In the genomic region with DNA sequence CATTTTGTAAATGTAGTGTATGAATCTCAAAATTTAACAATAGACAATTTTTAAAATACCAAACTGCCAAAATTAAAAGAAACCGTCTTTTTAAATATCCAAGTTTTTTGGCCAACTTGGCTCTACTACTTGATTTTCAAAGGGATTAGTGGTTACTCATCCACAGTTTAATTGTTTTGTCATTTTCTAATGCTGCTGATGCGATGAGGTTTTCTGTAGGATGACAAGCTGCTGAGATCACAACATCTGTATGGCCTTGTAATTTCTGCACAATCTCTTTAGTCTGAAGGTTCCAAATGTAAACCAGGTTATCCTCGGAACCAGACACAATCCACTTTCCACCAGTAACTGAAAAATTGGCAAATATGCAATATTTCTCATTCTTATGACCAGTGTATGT, we compare ENCODE assay signal across 15 cellular contexts. TPM values are rescaled to one million over a fixed set of nuclear protein-coding genes. Genes with fewer than 3 reads are reported as not detected.
DNase-seq lines count a peak whose midpoint lies in the region; ATAC-seq and TF ChIP-seq lines count a peak whose summit lies in the region.
"Had no signal": no experiment of that assay in that cellular context is flagged by ENCODE, and none has a peak within 500 bp of the region (broad histone marks: within the 10 kb centered on the region; RNA-seq: fewer than 3 reads in every experiment).

No MANE protein-coding gene starts in this region.

- POLR2A ChIA-PET in activated CD4-positive, alpha-beta T cell treated with anti-CD3 and anti-CD28 coated beads for 36 hours (lab: Charles Lee): no interaction called here

- ATAC-seq in activated CD4-positive, alpha-beta T cell treated with anti-CD3 and anti-CD28 coated beads for 36 hours: no peak
- no peak for ATAC-seq in central memory CD8-positive, alpha-beta T cell (replicated peaks; ENCODE audit: extremely low read depth, poor library complexity, severe bottlenecking)
- ATAC-seq in HG03354 (IDR thresholded peaks at IDR 0.05; ENCODE audit: poor library complexity, severe bottlenecking, unreplicated experiment): no peak
- no peak for ATAC-seq in left colon
- no peak for ATAC-seq in stimulated activated naive B cell treated with anti-CD40 and anti-IgM and Interleukin-4, amounts not matched to agents 10 μg/mL and 1 μg/mL and 100 μg/mL, for 72 hours (replicated peaks)
- ATAC-seq: gastroesophageal sphincter had no signal

- DNase-seq in activated CD4-positive, alpha-beta T cell treated with anti-CD3 and anti-CD28 coated beads for 36 hours: no peak
- no peak for DNase-seq in activated CD4-positive, alpha-beta T cell treated with anti-CD3 and anti-CD28 coated beads for 4 hours
- DNase-seq in central memory CD8-positive, alpha-beta T cell (ENCODE audit: low spot score in 2 of 2): no peak
- DNase-seq in neural crest cell (ENCODE audit: low read depth, low spot score) (no peak), left colon (no peak)
- no peak for DNase-seq in stimulated activated naive B cell treated with anti-CD40 and anti-IgM and Interleukin-4, amounts not matched to agents 10 μg/mL and 1 μg/mL and 100 μg/mL, for 72 hours
- DNase-seq: cerebellar nuclear complex; EL; NCI-H146; stimulated activated CD4-positive, alpha-beta T cell treated with anti-CD3 and anti-CD28 coated beads, Interleukin-4, amount 100 ng/mL, for 24 hours; substantia nigra had no signal

- peak overlapping the region; percentile 96 for H3K4me3 Mint-ChIP-seq in activated CD4-positive, alpha-beta T cell treated with anti-CD3 and anti-CD28 coated beads for 36 hours
- peak overlapping the region; percentile 96 for H3K4me3 Mint-ChIP-seq in central memory CD8-positive, alpha-beta T cell
- peak overlapping the region; percentile 99 for H3K4me3 Mint-ChIP-seq in neural crest cell
- H3K4me3 Mint-ChIP-seq in stimulated activated naive B cell treated with anti-CD40 and anti-IgM and Interleukin-4, amounts not matched to agents 10 μg/mL and 1 μg/mL and 100 μg/mL, for 72 hours: peak overlapping the region in 1 of 2 donors; percentile 97

- peaks cover 52% of the 10 kb centered on the region for H3K4me1 ChIP-seq in OCI-LY1 (ENCODE audit: insufficient read depth, low read length, severe bottlenecking)
- H3K4me1 ChIP-seq: prostate gland had no signal

- no peaks in the 10 kb centered on the region for H3K9me3 ChIP-seq in OCI-LY1 (ENCODE audit: low read length)
- H3K9me3 ChIP-seq: gastroesophageal sphincter, prostate gland had no signal

- peak overlapping the region; percentile 96 for H3K27ac Mint-ChIP-seq in activated CD4-positive, alpha-beta T cell treated with anti-CD3 and anti-CD28 coated beads for 36 hours
- peak overlapping the region; percentile 22 for H3K27ac Mint-ChIP-seq in central memory CD8-positive, alpha-beta T cell (ENCODE audit: low read depth)
- H3K27ac Mint-ChIP-seq in neural crest cell (ENCODE audit: unreplicated experiment): no peak overlapping the region
- H3K27ac Mint-ChIP-seq in stimulated activated naive B cell treated with anti-CD40 and anti-IgM and Interleukin-4, amounts not matched to agents 10 μg/mL and 1 μg/mL and 100 μg/mL, for 72 hours: no peak overlapping the region

- no peaks in the 10 kb centered on the region for H3K27me3 Mint-ChIP-seq in activated CD4-positive, alpha-beta T cell treated with anti-CD3 and anti-CD28 coated beads for 36 hours
- no peaks in the 10 kb centered on the region for H3K27me3 Mint-ChIP-seq in central memory CD8-positive, alpha-beta T cell
- peaks cover 3% of the 10 kb centered on the region for H3K27me3 Mint-ChIP-seq in neural crest cell (ENCODE audit: low read depth)
- no peaks in the 10 kb centered on the region for H3K27me3 Mint-ChIP-seq in stimulated activated naive B cell treated with anti-CD40 and anti-IgM and Interleukin-4, amounts not matched to agents 10 μg/mL and 1 μg/mL and 100 μg/mL, for 72 hours

- peak overlapping the region; percentile 91 for H3K27ac ChIP-seq in OCI-LY1 (ENCODE audit: low read depth, low read length, poor library complexity, severe bottlenecking)

- TF ChIP-seq CTCF in OCI-LY1 (IDR thresholded peaks at IDR 0.05; ENCODE audit: low read length) (no peak), neural crest cell (conservative IDR thresholded peaks at IDR 0.05) (no peak)

- peaks cover 49% of the 10 kb centered on the region for H3K36me3 Mint-ChIP-seq in activated CD4-positive, alpha-beta T cell treated with anti-CD3 and anti-CD28 coated beads for 36 hours (ENCODE audit: low read depth)
- H3K36me3 Mint-ChIP-seq in central memory CD8-positive, alpha-beta T cell (ENCODE audit: insufficient read depth): peaks cover 37% of the 10 kb centered on the region
- no peaks in the 10 kb centered on the region for H3K36me3 Mint-ChIP-seq in neural crest cell (ENCODE audit: low read depth)
- peaks cover 23 to 53% of the 10 kb centered on the region in 2 donors for H3K36me3 Mint-ChIP-seq in stimulated activated naive B cell treated with anti-CD40 and anti-IgM and Interleukin-4, amounts not matched to agents 10 μg/mL and 1 μg/mL and 100 μg/mL, for 72 hours

- H2AFZ ChIP-seq in OCI-LY1 (ENCODE audit: low read length): no peak overlapping the region

- intact Hi-C loops in activated CD4-positive, alpha-beta T cell treated with anti-CD3 and anti-CD28 coated beads for 36 hours (cut with DNase I, micrococcal nuclease): loop anchor here in 1 of 2 experiments (10.0 kb wide), 1 partner anchor 380 kb away; a partner anchor contains a TSS
- intact Hi-C loops in left colon (cut with DNase I, micrococcal nuclease): no loop called here

- peak overlapping the region; percentile 84 for H3K4me3 ChIP-seq in OCI-LY1 (ENCODE audit: low read depth, low read length, poor library complexity, severe bottlenecking)

- no peaks in the 10 kb centered on the region for H3K27me3 ChIP-seq in OCI-LY1 (ENCODE audit: insufficient read depth, low read length)
- H3K27me3 ChIP-seq: gastroesophageal sphincter had no signal

- H3K79me2 ChIP-seq in OCI-LY1 (ENCODE audit: insufficient read depth, low read length): peaks cover 9% of the 10 kb centered on the region

- peak overlapping the region; percentile 89; the same call in 1 of the 2 replicates for H3K9ac ChIP-seq in OCI-LY1 (ENCODE audit: low read length)

- peak overlapping the region; percentile 99 for H3K4me2 ChIP-seq in OCI-LY1 (ENCODE audit: low read length)

- peaks cover 51% of the 10 kb centered on the region; the same call in 1 of the 2 replicates for H3K36me3 ChIP-seq in OCI-LY1 (ENCODE audit: insufficient read depth, low read length)
- H3K36me3 ChIP-seq: prostate gland had no signal

- CTCF ChIA-PET in activated CD4-positive, alpha-beta T cell treated with anti-CD3 and anti-CD28 coated beads for 36 hours (lab: Charles Lee): interaction anchor here (2.4 kb wide), 1 partner anchor 28 kb away, joined by 7 read pairs; no protein-coding TSS in a partner anchor

- H3K9me2 ChIP-seq in OCI-LY1 (ENCODE audit: low read depth, low read length): no peaks in the 10 kb centered on the region

- H3K9me3 Mint-ChIP-seq in activated CD4-positive, alpha-beta T cell treated with anti-CD3 and anti-CD28 coated beads for 36 hours (ENCODE audit: low read depth): no peaks in the 10 kb centered on the region
- H3K9me3 Mint-ChIP-seq in central memory CD8-positive, alpha-beta T cell: no peaks in the 10 kb centered on the region
- H3K9me3 Mint-ChIP-seq in neural crest cell: no peaks in the 10 kb centered on the region
- H3K9me3 Mint-ChIP-seq in stimulated activated naive B cell treated with anti-CD40 and anti-IgM and Interleukin-4, amounts not matched to agents 10 μg/mL and 1 μg/mL and 100 μg/mL, for 72 hours: no peaks in the 10 kb centered on the region

- peaks cover 54% of the 10 kb centered on the region for H3K4me1 Mint-ChIP-seq in activated CD4-positive, alpha-beta T cell treated with anti-CD3 and anti-CD28 coated beads for 36 hours
- H3K4me1 Mint-ChIP-seq in central memory CD8-positive, alpha-beta T cell: peaks cover 48% of the 10 kb centered on the region
- peaks cover 28% of the 10 kb centered on the region for H3K4me1 Mint-ChIP-seq in neural crest cell
- H3K4me1 Mint-ChIP-seq in stimulated activated naive B cell treated with anti-CD40 and anti-IgM and Interleukin-4, amounts not matched to agents 10 μg/mL and 1 μg/mL and 100 μg/mL, for 72 hours: peaks cover 30 to 62% of the 10 kb centered on the region in 2 donors

- H3F3A ChIP-seq in OCI-LY1 (ENCODE audit: insufficient read depth, low read length): peaks cover 8% of the 10 kb centered on the region; the same call in 1 of the 2 replicates

- H4K20me1 ChIP-seq in OCI-LY1 (ENCODE audit: insufficient read depth, low read length): no peaks in the 10 kb centered on the region

RNA-seq across cellular contexts. Expression of a gene that starts 1.5 kb away (rescaled TPM):
- 1 to 10 TPM; 2.6 to 2.8 TPM for total RNA-seq in activated CD4-positive, alpha-beta T cell treated with anti-CD3 and anti-CD28 coated beads for 36 hours
- total RNA-seq in neural crest cell (6.8 and 7.3 TPM in 2 replicates), left colon (1 to 10 TPM; 2.3 to 2.7 TPM)

RNA-seq across cellular contexts. Expression of a gene that starts 30.4 kb away (rescaled TPM):
- total RNA-seq in activated CD4-positive, alpha-beta T cell treated with anti-CD3 and anti-CD28 coated beads for 36 hours: 100 to 1,000 TPM; 163 to 181 TPM
- 22.2 and 26.6 TPM in 2 replicates for total RNA-seq in neural crest cell
- total RNA-seq in left colon: 100 to 1,000 TPM; 207 to 212 TPM

RNA-seq across cellular contexts. Expression of a gene that starts 31.4 kb away (rescaled TPM):
- total RNA-seq in activated CD4-positive, alpha-beta T cell treated with anti-CD3 and anti-CD28 coated beads for 36 hours: 100 to 1,000 TPM; 148 to 250 TPM
- total RNA-seq in neural crest cell (52.5 and 60.1 TPM in 2 replicates), left colon (10 to 100 TPM; 30.2 to 39.9 TPM)

Comparison
In these comparisons a context has a peak if more than half of its experiments do, and no peak if none do; other contexts are left out.
1. H3K27ac Mint-ChIP-seq: peak in activated CD4-positive, alpha-beta T cell treated with anti-CD3 and anti-CD28 coated beads for 36 hours (single experiment) and central memory CD8-positive, alpha-beta T cell (single experiment); none in neural crest cell (single experiment) and stimulated activated naive B cell treated with anti-CD40 and anti-IgM and Interleukin-4, amounts not matched to agents 10 μg/mL and 1 μg/mL and 100 μg/mL, for 72 hours (single experiment).